20 cellular contexts compared by ENCODE assay signal in the genomic region with DNA sequence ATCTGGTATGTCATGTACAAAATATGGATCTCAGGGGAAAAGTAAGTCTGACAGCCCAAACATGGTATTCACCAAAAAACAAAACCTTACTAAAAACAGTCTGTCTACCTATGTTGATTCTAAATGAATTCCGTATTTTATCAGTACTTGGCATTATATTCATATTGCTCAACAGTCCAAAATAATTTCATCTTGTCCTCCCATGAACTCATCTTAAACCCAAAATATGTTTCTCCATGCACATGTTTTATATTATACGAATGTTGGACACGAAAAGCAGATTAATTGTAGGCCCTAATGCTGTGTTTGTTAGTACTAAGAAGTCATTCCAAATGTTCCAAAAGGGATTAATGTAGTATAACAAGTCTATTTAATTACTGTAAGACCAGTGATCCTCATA. TPM values are rescaled to one million over a fixed set of nuclear protein-coding genes. Genes with fewer than 3 reads are reported as not detected.
"Had no signal": no experiment of that assay in that cellular context is flagged by ENCODE, and none has a peak within 500 bp of the region (broad histone marks: within the 10 kb centered on the region; RNA-seq: fewer than 3 reads in every experiment).

No MANE protein-coding gene starts in this region.

- DNase-seq: activated CD4-positive, alpha-beta T cell treated with anti-CD3 and anti-CD28 coated beads for 48 hours; activated CD4-positive, CD25-positive, alpha-beta regulatory T cell; activated CD8-positive, alpha-beta T cell treated with anti-CD3 and anti-CD28 coated beads, Interleukin-2, amount 10 ng/mL, durations not matched to agents 7 days and 5 days; activated effector memory CD4-positive, alpha-beta T cell treated with anti-CD3 and anti-CD28 coated beads, Interleukin-2, amount 50 U/mL, for 16 hours; activated naive CD4-positive, alpha-beta T cell treated with anti-CD3 and anti-CD28 coated beads, Interleukin-2, amount 50 U/mL, for 16 hours; activated T-cell treated with anti-CD3 and anti-CD28 coated beads, Interleukin-2, amount 50 U/mL, for 24 hours; foreskin melanocyte; kidney; mammary epithelial cell; naive thymus-derived CD4-positive, alpha-beta T cell; stimulated activated CD4-positive, alpha-beta T cell treated with anti-CD3 and anti-CD28 coated beads, Interleukin-12 subunit alpha, Interleukin-12 subunit beta, amount 100 ng/mL, for 4 hours; stimulated activated CD4-positive, alpha-beta T cell treated with anti-CD3 and anti-CD28 coated beads, Interleukin-1b, Interleukin-23, amount 100 ng/mL, for 48 hours; stimulated activated CD8-positive, alpha-beta memory T cell treated with anti-CD3 and anti-CD28 coated beads, Interleukin-4, amount 100 ng/mL, for 48 hours; stimulated activated naive CD4-positive, alpha-beta T cell; substantia nigra; T-helper 1 cell; T-helper 9 cell; transverse colon had no signal

- H3K36me3 ChIP-seq: vagina had no signal

- H3K4me3 ChIP-seq: transverse colon, vagina had no signal

- H3K27me3 ChIP-seq: transverse colon, vagina had no signal

- ATAC-seq: activated CD8-positive, alpha-beta T cell treated with anti-CD3 and anti-CD28 coated beads, Interleukin-2, amount 10 ng/mL, durations not matched to agents 7 days and 5 days; naive thymus-derived CD4-positive, alpha-beta T cell had no signal

- H3K27ac ChIP-seq: transverse colon, vagina had no signal

- FAIRE-seq: astrocyte, kidney had no signal

- H3K9me3 ChIP-seq: transverse colon, vagina had no signal

RNA-seq across cellular contexts. Expression of a gene that starts 20.1 kb away (rescaled TPM):
- total RNA-seq: activated CD8-positive, alpha-beta T cell treated with anti-CD3 and anti-CD28 coated beads, Interleukin-2, amount 10 ng/mL, durations not matched to agents 7 days and 5 days had no signal
- polyA plus RNA-seq: naive thymus-derived CD4-positive, alpha-beta T cell had no signal
